9 cellular contexts compared by ENCODE assay signal in genomic region chr20:57480444-57481152, GRCh38. TPM values are rescaled to one million over a fixed set of nuclear protein-coding genes. Genes with fewer than 3 reads are reported as not detected.
DNase-seq lines count a peak whose midpoint lies in the region; ATAC-seq and TF ChIP-seq lines count a peak whose summit lies in the region.
"Had no signal": no experiment of that assay in that cellular context is flagged by ENCODE, and none has a peak within 500 bp of the region (broad histone marks: within the 10 kb centered on the region; RNA-seq: fewer than 3 reads in every experiment).

No MANE protein-coding gene starts in this region.

- ATAC-seq in GM21360 (IDR thresholded peaks at IDR 0.05; ENCODE audit: unreplicated experiment) = peak; percentile 62
- ATAC-seq in HG03520 (IDR thresholded peaks at IDR 0.05; ENCODE audit: unreplicated experiment) = peak; percentile 57
- peak; percentile 23 for ATAC-seq in activated naive CD8-positive, alpha-beta T cell treated with anti-CD3 and anti-CD28 coated beads, Interleukin-2, amount 10 ng/mL, durations not matched to agents 7 days and 5 days (ENCODE audit: low read depth)

- no peak overlapping the region for H3K27ac Mint-ChIP-seq in activated naive CD8-positive, alpha-beta T cell treated with anti-CD3 and anti-CD28 coated beads, Interleukin-2, amount 10 ng/mL, durations not matched to agents 7 days and 5 days

- H3K4me1 Mint-ChIP-seq in activated naive CD8-positive, alpha-beta T cell treated with anti-CD3 and anti-CD28 coated beads, Interleukin-2, amount 10 ng/mL, durations not matched to agents 7 days and 5 days = peaks cover 22% of the 10 kb centered on the region

- H3K36me3 Mint-ChIP-seq in activated naive CD8-positive, alpha-beta T cell treated with anti-CD3 and anti-CD28 coated beads, Interleukin-2, amount 10 ng/mL, durations not matched to agents 7 days and 5 days = peaks cover 1% of the 10 kb centered on the region

- H3K4me3 Mint-ChIP-seq in activated naive CD8-positive, alpha-beta T cell treated with anti-CD3 and anti-CD28 coated beads, Interleukin-2, amount 10 ng/mL, durations not matched to agents 7 days and 5 days = no peak overlapping the region

- POLR2A ChIA-PET in GM10248 (lab: Yijun Ruan, JAX) = interaction anchor here (0.6 to 1.2 kb wide), 3 partner anchors 13 to 83 kb away, joined by 3 to 7 read pairs (median 4); no protein-coding TSS in a partner anchor
- POLR2A ChIA-PET in activated naive CD8-positive, alpha-beta T cell treated with anti-CD3 and anti-CD28 coated beads, Interleukin-2, amount 10 ng/mL, durations not matched to agents 7 days and 5 days (lab: Charles Lee) = interaction anchor here (1.4 to 1.7 kb wide), 2 partner anchors 83 to 90 kb away, joined by 6 to 9 read pairs; partner anchors contain the start of gene RBM38

- H3K27me3 Mint-ChIP-seq in activated naive CD8-positive, alpha-beta T cell treated with anti-CD3 and anti-CD28 coated beads, Interleukin-2, amount 10 ng/mL, durations not matched to agents 7 days and 5 days = peaks cover 13% of the 10 kb centered on the region

- H3K9me3 Mint-ChIP-seq in activated naive CD8-positive, alpha-beta T cell treated with anti-CD3 and anti-CD28 coated beads, Interleukin-2, amount 10 ng/mL, durations not matched to agents 7 days and 5 days = no peaks in the 10 kb centered on the region

- DNase-seq in GM10248 (ENCODE audit: extremely low spot score) (peak; percentile 84), NCI-H1436 treated with DMSO at 0.1 percent for 48 hours (lab: John Stamatoyannopoulos, UW) (no peak), SHP77 (lab: John Stamatoyannopoulos, UW) (no peak), dermis blood vessel endothelial cell (no peak), cortex of kidney (lab: John Stamatoyannopoulos, UW) (no peak)
- DNase-seq in activated naive CD8-positive, alpha-beta T cell treated with anti-CD3 and anti-CD28 coated beads, Interleukin-2, amount 10 ng/mL, durations not matched to agents 7 days and 5 days = peak; percentile 29

- CTCF ChIA-PET in GM10248 (lab: Yijun Ruan, JAX) = interaction anchor here (1.2 to 1.9 kb wide), 5 partner anchors 8 to 62 kb away, joined by 3 to 5 read pairs (median 4); no protein-coding TSS in a partner anchor

- no peak for TF ChIP-seq CTCF in GM10248 (IDR thresholded peaks at IDR 0.05; ENCODE audit: control extremely low read depth, extremely low read depth, low read depth, missing control alignments)

RNA-seq across cellular contexts. Expression of gene CTCFL, which starts 44.3 kb away (rescaled TPM):
- total RNA-seq in activated naive CD8-positive, alpha-beta T cell treated with anti-CD3 and anti-CD28 coated beads, Interleukin-2, amount 10 ng/mL, durations not matched to agents 7 days and 5 days = not detected
- not detected in 2 replicates for total RNA-seq in dermis blood vessel endothelial cell
- total RNA-seq: lung microvascular endothelial cell had no signal

Comparison
In these comparisons a context has a peak if more than half of its experiments do, and no peak if none do; other contexts are left out.
1. DNase-seq: peak in GM10248 (single experiment) and activated naive CD8-positive, alpha-beta T cell treated with anti-CD3 and anti-CD28 coated beads, Interleukin-2, amount 10 ng/mL, durations not matched to agents 7 days and 5 days (single experiment); none in NCI-H1436 treated with DMSO at 0.1 percent for 48 hours (single experiment), SHP77 (0 of 2), dermis blood vessel endothelial cell (single experiment) and cortex of kidney (single experiment).
2. Peak in every context shown above with its lines, with median percentiles within 50 percentile points of each other: ATAC-seq.